10 cellular contexts compared by ENCODE assay signal in the genomic region with DNA sequence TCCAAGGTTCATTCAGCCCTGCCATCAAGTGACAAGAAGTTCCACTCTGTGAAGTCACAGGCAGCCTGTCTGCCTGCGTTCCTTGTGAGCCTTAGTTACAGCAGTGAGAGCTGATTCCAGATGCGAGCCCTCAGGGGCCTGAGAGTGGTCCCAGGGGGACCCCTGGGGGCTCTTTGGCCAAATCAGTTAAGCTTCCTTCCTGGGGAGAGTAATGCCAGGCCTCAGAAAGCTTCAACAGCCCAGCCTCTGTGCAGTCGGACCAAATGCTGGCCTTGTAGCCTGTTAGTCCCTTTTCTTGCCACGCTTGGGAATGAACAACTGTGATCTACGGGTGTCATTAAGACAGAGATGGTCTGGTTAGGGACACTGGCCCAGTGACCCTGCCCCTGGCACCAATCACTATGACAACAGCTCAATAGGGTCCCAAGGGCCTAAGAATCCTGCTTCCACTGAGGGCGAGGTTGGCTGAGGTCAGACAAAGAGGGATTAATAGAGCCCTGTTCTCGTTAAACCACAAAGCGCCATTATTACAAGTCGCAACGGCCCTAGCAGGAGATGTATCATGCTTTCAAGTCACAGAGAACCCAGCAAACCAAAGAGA. TPM values are rescaled to one million over a fixed set of nuclear protein-coding genes. Genes with fewer than 3 reads are reported as not detected.
DNase-seq lines count a peak whose midpoint lies in the region; ATAC-seq and TF ChIP-seq lines count a peak whose summit lies in the region.
"Had no signal": no experiment of that assay in that cellular context is flagged by ENCODE, and none has a peak within 500 bp of the region (broad histone marks: within the 10 kb centered on the region; RNA-seq: fewer than 3 reads in every experiment).

No MANE protein-coding gene starts in this region.

- H3K27ac Mint-ChIP-seq in glutamatergic neuron (ENCODE audit: unreplicated experiment) (peak overlapping the region; percentile 74), nephron (peak overlapping the region in 2 of 3 experiments; percentile 29 to 33), immature natural killer cell (peak overlapping the region in 2 of 6 donors; percentile 17 to 36)
- H3K27ac Mint-ChIP-seq in CD4-positive, alpha-beta memory T cell, result no peak overlapping the region
- H3K27ac Mint-ChIP-seq: effector memory CD8-positive, alpha-beta T cell; stimulated activated naive B cell treated with anti-CD40 and anti-IgM and Interleukin-4, amounts not matched to agents 10 μg/mL and 1 μg/mL and 100 μg/mL, for 72 hours had no signal

- in situ Hi-C loops in transverse colon (cut with MboI; ENCODE audit: low pct_ligation_motif_present in 1 of 4, low pct_unique_long_range_greater_than_20kb in 1 of 4, low sequenced_read_pairs in 3 of 4), result no loop called here

- DNase-seq in glutamatergic neuron, result peak; percentile 37
- peak; percentile 6 for DNase-seq in transverse colon
- no peak for DNase-seq in immature natural killer cell
- no peak for DNase-seq in CD4-positive, alpha-beta memory T cell
- DNase-seq: effector memory CD8-positive, alpha-beta T cell; small intestine; stimulated activated naive B cell treated with anti-CD40 and anti-IgM and Interleukin-4, amounts not matched to agents 10 μg/mL and 1 μg/mL and 100 μg/mL, for 72 hours had no signal

- intact Hi-C loops in transverse colon (cut with DNase I; ENCODE audit: low total_unique reads), result no loop called here
- intact Hi-C loops in CD4-positive, alpha-beta memory T cell (cut with micrococcal nuclease), result no loop called here

- H3K27me3 Mint-ChIP-seq in glutamatergic neuron (ENCODE audit: unreplicated experiment) (no peaks in the 10 kb centered on the region), nephron (ENCODE audit: low read depth) (peaks cover 7% of the 10 kb centered on the region), immature natural killer cell (ENCODE audit: low read depth in 3 of 3) (peaks cover 3 to 12% (median 5%) of the 10 kb centered on the region in 3 donors)
- H3K27me3 Mint-ChIP-seq in CD4-positive, alpha-beta memory T cell, result no peaks in the 10 kb centered on the region
- H3K27me3 Mint-ChIP-seq: effector memory CD8-positive, alpha-beta T cell; stimulated activated naive B cell treated with anti-CD40 and anti-IgM and Interleukin-4, amounts not matched to agents 10 μg/mL and 1 μg/mL and 100 μg/mL, for 72 hours had no signal

- H3K27ac ChIP-seq in VCaP (peak overlapping the region; percentile 31; the same call in 1 of the 2 replicates), transverse colon (peak overlapping the region; percentile 21 to 65 (median 46))
- H3K27ac ChIP-seq in CD4-positive, alpha-beta memory T cell (ENCODE audit: low read depth, low read length), result no peak overlapping the region

- H3K4me3 Mint-ChIP-seq in glutamatergic neuron (ENCODE audit: unreplicated experiment) (peak overlapping the region; percentile 65), nephron (no peak overlapping the region), immature natural killer cell (no peak overlapping the region)
- H3K4me3 Mint-ChIP-seq in CD4-positive, alpha-beta memory T cell, result no peak overlapping the region
- H3K4me3 Mint-ChIP-seq: effector memory CD8-positive, alpha-beta T cell; stimulated activated naive B cell treated with anti-CD40 and anti-IgM and Interleukin-4, amounts not matched to agents 10 μg/mL and 1 μg/mL and 100 μg/mL, for 72 hours had no signal

- H3K4me1 Mint-ChIP-seq in glutamatergic neuron (ENCODE audit: low read depth, unreplicated experiment) (peaks cover 29% of the 10 kb centered on the region), nephron (peaks cover 42% of the 10 kb centered on the region), immature natural killer cell (peaks cover 25 to 26% of the 10 kb centered on the region in 2 donors)
- H3K4me1 Mint-ChIP-seq in CD4-positive, alpha-beta memory T cell, result peaks cover 1 to 8% (median 3%) of the 10 kb centered on the region in 4 donors

- no peak overlapping the region for H3K4me3 ChIP-seq in transverse colon
- no peak overlapping the region for H3K4me3 ChIP-seq in CD4-positive, alpha-beta memory T cell (ENCODE audit: low read length in 2 of 2)

- H3K4me1 ChIP-seq in transverse colon, result peaks cover 13 to 47% (median 28%) of the 10 kb centered on the region in 4 donors
- H3K4me1 ChIP-seq in CD4-positive, alpha-beta memory T cell (ENCODE audit: insufficient read depth, low read length), result no peaks in the 10 kb centered on the region

- no peaks in the 10 kb centered on the region for H3K9me3 ChIP-seq in transverse colon
- no peaks in the 10 kb centered on the region for H3K9me3 ChIP-seq in CD4-positive, alpha-beta memory T cell (ENCODE audit: control insufficient read depth in 1 of 2, low read length in 2 of 2)

- H3K36me3 ChIP-seq in transverse colon, result no peaks in the 10 kb centered on the region
- H3K36me3 ChIP-seq in CD4-positive, alpha-beta memory T cell (ENCODE audit: insufficient read depth, low read length), result no peaks in the 10 kb centered on the region

- CTCF ChIA-PET in CD4-positive, alpha-beta memory T cell (lab: Charles Lee; ENCODE audit: partially characterized antibody), result interaction anchor here (0.7 to 1.0 kb wide), 2 partner anchors 36 to 51 kb away, joined by 3 read pairs; no protein-coding TSS in a partner anchor

- WGBS in transverse colon (ENCODE audit: low coverage in 1 of 2), 2 donors, result 85% methylated on average over 10 of the region's 10 CpGs; no CpG with 5 or more reads in 1 of the 2 donors

- H3K9me3 Mint-ChIP-seq in glutamatergic neuron (ENCODE audit: unreplicated experiment) (no peaks in the 10 kb centered on the region), nephron (no peaks in the 10 kb centered on the region), immature natural killer cell (no peaks in the 10 kb centered on the region)
- H3K9me3 Mint-ChIP-seq in CD4-positive, alpha-beta memory T cell, result no peaks in the 10 kb centered on the region
- H3K9me3 Mint-ChIP-seq: effector memory CD8-positive, alpha-beta T cell had no signal

- no peaks in the 10 kb centered on the region for H3K36me3 Mint-ChIP-seq in glutamatergic neuron (ENCODE audit: unreplicated experiment)
- H3K36me3 Mint-ChIP-seq in nephron (ENCODE audit: low read depth), result no peaks in the 10 kb centered on the region
- H3K36me3 Mint-ChIP-seq in immature natural killer cell, result no peaks in the 10 kb centered on the region
- H3K36me3 Mint-ChIP-seq in CD4-positive, alpha-beta memory T cell, result peaks cover 0 to 5% of the 10 kb centered on the region in 2 donors
- H3K36me3 Mint-ChIP-seq: stimulated activated naive B cell treated with anti-CD40 and anti-IgM and Interleukin-4, amounts not matched to agents 10 μg/mL and 1 μg/mL and 100 μg/mL, for 72 hours had no signal

- no peak for TF ChIP-seq CTCF in VCaP (conservative IDR thresholded peaks at IDR 0.05)
- TF ChIP-seq CTCF in glutamatergic neuron (IDR thresholded peaks at IDR 0.05; ENCODE audit: partially characterized antibody, unreplicated experiment), result no peak
- TF ChIP-seq CTCF in nephron (IDR thresholded peaks at IDR 0.05; ENCODE audit: unreplicated experiment in 3 of 3), result no peak
- no peak for TF ChIP-seq CTCF in transverse colon (IDR thresholded peaks at IDR 0.05)

- H3K27me3 ChIP-seq in transverse colon, result no peaks in the 10 kb centered on the region
- H3K27me3 ChIP-seq in CD4-positive, alpha-beta memory T cell (ENCODE audit: insufficient read depth, low read length), result no peaks in the 10 kb centered on the region

- no peak for ATAC-seq in GM18858 (IDR thresholded peaks at IDR 0.05; ENCODE audit: unreplicated experiment)
- ATAC-seq: effector memory CD8-positive, alpha-beta T cell; stimulated activated naive B cell treated with anti-CD40 and anti-IgM and Interleukin-4, amounts not matched to agents 10 μg/mL and 1 μg/mL and 100 μg/mL, for 72 hours had no signal

- TF ChIP-seq EP300 in transverse colon (IDR thresholded peaks at IDR 0.05; ENCODE audit: low read depth), result no peak

- no peak for TF ChIP-seq POLR2A in transverse colon (IDR thresholded peaks at IDR 0.05)

- POLR2A ChIA-PET in CD4-positive, alpha-beta memory T cell (lab: Charles Lee; ENCODE audit: partially characterized antibody), result no interaction called here

RNA-seq across cellular contexts. Expression of a gene that starts 50.9 kb away (rescaled TPM):
- total RNA-seq in glutamatergic neuron (ENCODE audit: unreplicated experiment), result 23.8 TPM
- total RNA-seq in transverse colon, result 10 to 100 TPM; 29.5 to 44.2 (median 33.1) TPM
- 10 to 100 TPM; 19.2 to 31.1 (median 25.3) TPM for polyA plus RNA-seq in immature natural killer cell
- total RNA-seq in CD4-positive, alpha-beta memory T cell, result 10 to 100 TPM; 20.1 TPM
- polyA plus RNA-seq in CD4-positive, alpha-beta memory T cell, result 10 to 100 TPM; 16.7 to 17.5 TPM

Comparison
In these comparisons a context has a peak if more than half of its experiments do, and no peak if none do; other contexts are left out.
1. DNase-seq: peak in glutamatergic neuron (single experiment) and transverse colon (single experiment); none in immature natural killer cell (0 of 3) and CD4-positive, alpha-beta memory T cell (0 of 5).
2. H3K27ac Mint-ChIP-seq: peak in glutamatergic neuron (single experiment) and nephron (2 of 3); none in CD4-positive, alpha-beta memory T cell (0 of 7).